In the genomic region with DNA sequence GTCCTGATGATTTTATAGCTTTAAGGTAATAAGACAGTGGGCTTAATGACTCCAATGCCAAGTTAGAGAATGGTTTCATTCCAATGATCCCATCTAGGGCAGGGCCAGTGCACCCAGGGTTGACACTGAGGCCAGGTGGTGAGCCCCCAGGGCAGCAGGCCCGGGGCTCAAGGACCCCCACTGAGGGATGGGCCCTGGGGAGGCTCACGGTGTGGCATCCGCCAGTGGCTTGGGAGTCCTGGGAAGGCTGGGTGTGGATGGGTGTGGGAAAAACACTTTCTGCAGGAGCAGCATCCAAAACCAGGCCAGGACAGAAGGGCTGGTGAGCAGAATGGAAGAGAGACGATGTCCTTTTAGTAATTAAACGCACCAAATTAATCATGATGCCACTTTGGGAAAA, we compare ENCODE assay signal across 20 cellular contexts.
A peak's percentile ranks its signal among the peaks of the same experiment; 100 is the strongest.
DNase-seq lines count a peak whose midpoint lies in the region; ATAC-seq and TF ChIP-seq lines count a peak whose summit lies in the region.
"Had no signal": no experiment of that assay in that cellular context is flagged by ENCODE, and none has a peak within 500 bp of the region (broad histone marks: within the 10 kb centered on the region; RNA-seq: fewer than 3 reads in every experiment).

No MANE protein-coding gene starts in this region.

- H3K27me3 ChIP-seq in RWPE2 (ENCODE audit: insufficient read depth, poor library complexity, severe bottlenecking) (no peaks in the 10 kb centered on the region), osteoblast (ENCODE audit: insufficient read depth, low read length) (no peaks in the 10 kb centered on the region), upper lobe of right lung (peaks cover 4% of the 10 kb centered on the region)
- H3K27me3 ChIP-seq: BLaER1 treated with 17β-estradiol and CSF1 and Interleukin-3, amounts not matched to agents 10 nM and 100 nM had no signal

- ATAC-seq in RWPE2 (ENCODE audit: low read depth), result no peak
- ATAC-seq in upper lobe of right lung, result no peak
- ATAC-seq in GM19035 (IDR thresholded peaks at IDR 0.05; ENCODE audit: unreplicated experiment), result no peak
- ATAC-seq in GM18511 (IDR thresholded peaks at IDR 0.05; ENCODE audit: unreplicated experiment), result no peak
- ATAC-seq in HG02763 (IDR thresholded peaks at IDR 0.05; ENCODE audit: unreplicated experiment), result no peak
- ATAC-seq: GM12878, GM23338 had no signal

- H3K27ac Mint-ChIP-seq in CD14-positive monocyte, result no peak overlapping the region
- H3K27ac Mint-ChIP-seq: B cell; CD4-positive, CD25-positive, alpha-beta regulatory T cell; CD8-positive, alpha-beta memory T cell; GM23338; HFFc6 had no signal

- H3K4me2 ChIP-seq in osteoblast (ENCODE audit: insufficient read depth, low read length), result no peak overlapping the region
- H3K4me2 ChIP-seq: BLaER1 treated with 17β-estradiol and CSF1 and Interleukin-3, amounts not matched to agents 10 nM and 100 nM; GM23338 had no signal

- H3K4me1 Mint-ChIP-seq in CD14-positive monocyte, result no peaks in the 10 kb centered on the region
- H3K4me1 Mint-ChIP-seq: B cell; CD4-positive, CD25-positive, alpha-beta regulatory T cell; CD8-positive, alpha-beta memory T cell; GM23338 had no signal

- no peaks in the 10 kb centered on the region for H3K36me3 Mint-ChIP-seq in CD14-positive monocyte
- H3K36me3 Mint-ChIP-seq: CD4-positive, CD25-positive, alpha-beta regulatory T cell; CD8-positive, alpha-beta memory T cell had no signal

- H3K4me1 ChIP-seq in RWPE2 (ENCODE audit: insufficient read depth, poor library complexity, severe bottlenecking), result no peaks in the 10 kb centered on the region
- H3K4me1 ChIP-seq in osteoblast (ENCODE audit: insufficient read depth, low read length), result no peaks in the 10 kb centered on the region
- no peaks in the 10 kb centered on the region for H3K4me1 ChIP-seq in upper lobe of right lung

- no peaks in the 10 kb centered on the region for H4K20me1 ChIP-seq in osteoblast (ENCODE audit: insufficient read depth, low read length)
- H4K20me1 ChIP-seq: BLaER1 treated with 17β-estradiol and CSF1 and Interleukin-3, amounts not matched to agents 10 nM and 100 nM had no signal

- H3K9me3 Mint-ChIP-seq in CD14-positive monocyte, result no peaks in the 10 kb centered on the region
- H3K9me3 Mint-ChIP-seq: CD4-positive, CD25-positive, alpha-beta regulatory T cell; CD8-positive, alpha-beta memory T cell had no signal

- no peaks in the 10 kb centered on the region for H3K9me3 ChIP-seq in RWPE2 (ENCODE audit: severe bottlenecking)
- no peaks in the 10 kb centered on the region for H3K9me3 ChIP-seq in osteoblast (ENCODE audit: low read depth, low read length)
- H3K9me3 ChIP-seq in upper lobe of right lung, result no peaks in the 10 kb centered on the region
- H3K9me3 ChIP-seq: BLaER1 treated with 17β-estradiol and CSF1 and Interleukin-3, amounts not matched to agents 10 nM and 100 nM had no signal

- H3K79me2 ChIP-seq in osteoblast (ENCODE audit: insufficient read depth, low read length), result no peaks in the 10 kb centered on the region

- H3K4me3 Mint-ChIP-seq in CD14-positive monocyte, result no peak overlapping the region
- H3K4me3 Mint-ChIP-seq: B cell; CD4-positive, CD25-positive, alpha-beta regulatory T cell; CD8-positive, alpha-beta memory T cell; GM23338; HFFc6 had no signal

- H3K27me3 Mint-ChIP-seq in CD14-positive monocyte (ENCODE audit: low read depth in 3 of 3), result peaks cover 0 to 7% (median 0%) of the 10 kb centered on the region in 3 donors
- H3K27me3 Mint-ChIP-seq: CD4-positive, CD25-positive, alpha-beta regulatory T cell; CD8-positive, alpha-beta memory T cell had no signal

- TF ChIP-seq CTCF in CD14-positive monocyte (IDR thresholded peaks at IDR 0.05) (no peak), RWPE2 (IDR thresholded peaks at IDR 0.05; ENCODE audit: poor library complexity, severe bottlenecking) (no peak), osteoblast (IDR thresholded peaks at IDR 0.05; ENCODE audit: extremely low read depth, low read depth, low read length) (no peak), upper lobe of right lung (IDR thresholded peaks at IDR 0.05) (no peak)

- intact Hi-C loops in CD14-positive monocyte (cut with micrococcal nuclease) (no loop called here), upper lobe of right lung (cut with DNase I) (no loop called here)

- H2AFZ ChIP-seq in osteoblast (ENCODE audit: low read length), result no peak overlapping the region
- H2AFZ ChIP-seq: GM23338 had no signal

- H3K36me3 ChIP-seq in RWPE2 (ENCODE audit: low read depth) (no peaks in the 10 kb centered on the region), osteoblast (ENCODE audit: insufficient read depth, low read length) (no peaks in the 10 kb centered on the region), upper lobe of right lung (no peaks in the 10 kb centered on the region)
- H3K36me3 ChIP-seq: BLaER1 treated with 17β-estradiol and CSF1 and Interleukin-3, amounts not matched to agents 10 nM and 100 nM had no signal

- H3K4me3 ChIP-seq in RWPE2 (ENCODE audit: severe bottlenecking) (no peak overlapping the region), osteoblast (ENCODE audit: insufficient read depth, low read length) (no peak overlapping the region), upper lobe of right lung (no peak overlapping the region)
- H3K4me3 ChIP-seq: BLaER1 treated with 17β-estradiol and CSF1 and Interleukin-3, amounts not matched to agents 10 nM and 100 nM; GM12878; GM23338 had no signal

- DNase-seq in CD14-positive monocyte (ENCODE audit: low spot score) (peak; percentile 17), RWPE2 (ENCODE audit: low spot score) (peak; percentile 24), osteoblast (ENCODE audit: insufficient read length, low spot score, missing footprints) (peak; percentile 80), upper lobe of right lung (peak; percentile 17)
- DNase-seq: CD4-positive, CD25-positive, alpha-beta regulatory T cell; CD8-positive, alpha-beta memory T cell; COR-L47; DMS 273 treated with DMSO at 0.1 percent for 48 hours; DMS53; DND-41; EL; HCEC 1CT; HFFc6 had no signal

- H3K27ac ChIP-seq in RWPE2 (ENCODE audit: poor library complexity, severe bottlenecking), result no peak overlapping the region
- H3K27ac ChIP-seq in osteoblast (ENCODE audit: low read depth, low read length), result no peak overlapping the region
- no peak overlapping the region for H3K27ac ChIP-seq in upper lobe of right lung
- H3K27ac ChIP-seq: BLaER1 treated with 17β-estradiol and CSF1 and Interleukin-3, amounts not matched to agents 10 nM and 100 nM had no signal

Comparison
In these comparisons a context has a peak if more than half of its experiments do, and no peak if none do; other contexts are left out.
1. DNase-seq: peak in every context shown above with its lines; median percentile 80 in osteoblast; 24 in RWPE2; 17 in CD14-positive monocyte; 17 in upper lobe of right lung.